ENCODE assay signal across 9 cellular contexts in genomic region chr15:40859206-40859851, GRCh38. TPM values are rescaled to one million over a fixed set of nuclear protein-coding genes. Genes with fewer than 3 reads are reported as not detected.
A peak's percentile ranks its signal among the peaks of the same experiment; 100 is the strongest.
DNase-seq lines count a peak whose midpoint lies in the region; ATAC-seq, FAIRE-seq and TF ChIP-seq lines count a peak whose summit lies in the region.
"Had no signal": no experiment of that assay in that cellular context is flagged by ENCODE, and none has a peak within 500 bp of the region (broad histone marks: within the 10 kb centered on the region; RNA-seq: fewer than 3 reads in every experiment).

No MANE protein-coding gene starts in this region.

- WGBS in pancreas, 2 donors, result 34 to 37% methylated on average over 18 of the region's 18 CpGs
- 47 to 67% methylated on average over 12 to 18 of the region's 18 CpGs for WGBS in tibial nerve, 2 donors

- H3K4me1 ChIP-seq in SJSA1 (replicated peaks) (peaks cover 7% of the 10 kb centered on the region), pancreas (peaks cover 8 to 38% (median 11%) of the 10 kb centered on the region in 3 donors), tibial nerve (peaks cover 0 to 6% (median 0%) of the 10 kb centered on the region in 4 donors)

- H3K9me3 ChIP-seq in SJSA1 (replicated peaks) (no peaks in the 10 kb centered on the region), pancreas (no peaks in the 10 kb centered on the region), tibial nerve (no peaks in the 10 kb centered on the region)

- intact Hi-C loops in pancreas (cut with DNase I), result loop anchor here in 1 of 3 donors (5.0 kb wide), 1 partner anchor 33 kb away; the partner anchor contains the start of gene VPS18

- in situ Hi-C loops in KBM-7 (cut with MboI; ENCODE audit: low pct_unique_long_range_greater_than_20kb, low sequenced_read_pairs), result no loop called here

- H3K36me3 ChIP-seq in SJSA1, result no peaks in the 10 kb centered on the region
- H3K36me3 ChIP-seq in pancreas, result peaks cover 0 to 28% (median 8%) of the 10 kb centered on the region in 3 donors
- no peaks in the 10 kb centered on the region for H3K36me3 ChIP-seq in tibial nerve

- peak; percentile 69 to 82 (median 81) for ATAC-seq in pancreas

- H3K27me3 ChIP-seq in SJSA1 (replicated peaks) (no peaks in the 10 kb centered on the region), pancreas (no peaks in the 10 kb centered on the region), tibial nerve (peaks cover 0 to 7% of the 10 kb centered on the region in 2 donors)

- DNase-seq in DMS153 treated with DMSO at 0.1 percent for 48 hours (lab: John Stamatoyannopoulos, UW; ENCODE audit: unreplicated experiment) (peak; percentile 26), DMS153 (lab: John Stamatoyannopoulos, UW) (no peak), KBM-7 (peak; percentile 87), SJSA1 (ENCODE audit: low read depth in 1 of 2, low spot score in 2 of 2) (peak; percentile 41 to 78), foreskin melanocyte (peak; percentile 56), pancreas (peak; percentile 81 to 93 (median 88)), tibial nerve (ENCODE audit: low spot score in 2 of 2) (peak in 1 of 2 donors; percentile 47)
- peak; percentile 71 for DNase-seq in activated T-helper 9 cell treated with anti-CD3 and anti-CD28 coated beads, Interleukin-2, amount 50 U/mL, for 16 hours (ENCODE audit: low read depth)

- peak; percentile 73 to 80 (median 75) for TF ChIP-seq CTCF in pancreas (IDR thresholded peaks at IDR 0.05)
- TF ChIP-seq CTCF in tibial nerve (IDR thresholded peaks at IDR 0.05), result peak; percentile 35 to 70 (median 55)

- TF ChIP-seq POLR2A in tibial nerve (IDR thresholded peaks at IDR 0.05), result no peak

- FAIRE-seq in pancreas (lab: Jason Lieb, UNC), result no peak
- FAIRE-seq: A204.1 had no signal

- TF ChIP-seq EP300 in tibial nerve (IDR thresholded peaks at IDR 0.05), result no peak

- H3K4me3 ChIP-seq in SJSA1 (no peak overlapping the region), pancreas (no peak overlapping the region), tibial nerve (no peak overlapping the region)

- H3K27ac ChIP-seq in SJSA1 (no peak overlapping the region), pancreas (peak overlapping the region in 2 of 4 donors; percentile 22 to 55), tibial nerve (no peak overlapping the region)

RNA-seq across cellular contexts. Expression of gene RHOV, which starts 14.7 kb away (rescaled TPM):
- not detected in 2 replicates for total RNA-seq in SJSA1 (2014; rRNA removed; shearing (Covaris generic))
- total RNA-seq in pancreas (10 to 100 TPM in 4 of 6 donors, 1 to 10 TPM in 2; 3.5 to 19.8 (median 10.9) TPM), tibial nerve (under 1 TPM in 2 of 4 donors, not detected in 2; 0.39 to 0.60 TPM)
- polyA plus RNA-seq in pancreas, result 10 to 100 TPM in 1 of 2 donors, 1 to 10 TPM in 1; 8.1 to 11.9 TPM

RNA-seq across cellular contexts. Expression of gene SPINT1, which starts 15.5 kb away (rescaled TPM):
- total RNA-seq in SJSA1 (2014; rRNA removed; shearing (Covaris generic)), result 0.87 TPM in 1 of 2 replicates, not detected in the other
- total RNA-seq in pancreas (100 to 1,000 TPM in 1 of 6 donors, 10 to 100 TPM in 5; 39.6 to 123 (median 51.1) TPM), tibial nerve (10 to 100 TPM in 1 of 4 donors, 1 to 10 TPM in 3; 1.1 to 12.0 (median 4.2) TPM)
- 10 to 100 TPM; 39.3 to 67.1 TPM for polyA plus RNA-seq in pancreas

RNA-seq across cellular contexts. Expression of gene PPP1R14D, which starts 30.8 kb away (rescaled TPM):
- not detected in 2 replicates for total RNA-seq in SJSA1 (2014; rRNA removed; shearing (Covaris generic))
- total RNA-seq in pancreas (under 1 TPM in 2 of 6 donors, not detected in 4; 0.23 to 0.37 TPM), tibial nerve (not detected)
- 1 to 10 TPM in 1 of 2 donors, under 1 TPM in 1; 0.72 to 2.6 TPM for polyA plus RNA-seq in pancreas

RNA-seq across cellular contexts. Expression of gene VPS18, which starts 34.9 kb away (rescaled TPM):
- 35.5 and 40.8 TPM in 2 replicates for total RNA-seq in SJSA1 (2014; rRNA removed; shearing (Covaris generic))
- 10 to 100 TPM in 1 of 6 donors, 1 to 10 TPM in 5; 4.4 to 12.5 (median 6.5) TPM for total RNA-seq in pancreas
- polyA plus RNA-seq in pancreas, result 1 to 10 TPM; 6.8 to 9.4 TPM
- total RNA-seq in tibial nerve, result 10 to 100 TPM; 22.2 to 29.2 (median 25.2) TPM

RNA-seq across cellular contexts. Expression of gene DNAJC17, which starts 52.1 kb away (rescaled TPM):
- total RNA-seq in SJSA1 (2014; rRNA removed; shearing (Covaris generic)), result 51.5 and 51.7 TPM in 2 replicates
- total RNA-seq in pancreas (10 to 100 TPM; 12.2 to 23.1 (median 14.8) TPM), tibial nerve (10 to 100 TPM; 23.9 to 61.5 (median 36.3) TPM)
- 10 to 100 TPM; 54.9 to 57.6 TPM for polyA plus RNA-seq in pancreas
